ENCODE assay signal across 1 cellular context in genomic region chr3:15339786-15340215, GRCh38.
TF ChIP-seq lines count a peak whose summit lies in the region.

No MANE protein-coding gene starts in this region.

TF ChIP-seq in K562, 482 proteins besides CTCF, POLR2A, EP300 and RAD21 (continued from another document and continues in another):
- TF ChIP-seq ZBTB34 (CRISPR knock-in tag; IDR thresholded peaks at IDR 0.05) (no peak), KAT2B (IDR thresholded peaks at IDR 0.05; ENCODE audit: low read depth, low read length) (no peak), MNT (conservative IDR thresholded peaks at IDR 0.05) (0 out of 4 replicates have a peak, but pooled peaks of 1 of the 2 experiments have one; percentile 23), ZNF696 (CRISPR knock-in tag; conservative IDR thresholded peaks at IDR 0.05) (no peak), ETV1 (tag; conservative IDR thresholded peaks at IDR 0.05; ENCODE audit: low read depth) (peak; percentile 33; the same call in 1 of the 2 replicates), SP2 (IDR thresholded peaks at IDR 0.05; ENCODE audit: extremely low read depth, low read depth, low read length, poor library complexity, severe bottlenecking) (no peak), MTA1 (IDR thresholded peaks at IDR 0.05; ENCODE audit: borderline replicate concordance) (peak; percentile 72; the same call in 1 of the 2 replicates), MYBL2 (IDR thresholded peaks at IDR 0.05; ENCODE audit: low read depth) (no peak), MYBL2 (CRISPR knock-in tag; IDR thresholded peaks at IDR 0.05; ENCODE audit: borderline replicate concordance) (no peak), GTF2B (IDR thresholded peaks at IDR 0.05; ENCODE audit: extremely low read depth, insufficient read length) (no peak), ELF4 (CRISPR knock-in tag; IDR thresholded peaks at IDR 0.05) (no peak), RBM17 (IDR thresholded peaks at IDR 0.05; ENCODE audit: borderline replicate concordance, low read depth, low read length) (no peak), YBX1 (IDR thresholded peaks at IDR 0.05) (no peak), ZNF318 (IDR thresholded peaks at IDR 0.05; ENCODE audit: borderline replicate concordance in 1 of 2, low read depth in 1 of 2) (no peak), FOXM1 (IDR thresholded peaks at IDR 0.05; ENCODE audit: low read depth) (no peak), FOXM1 (CRISPR knock-in tag; IDR thresholded peaks at IDR 0.05; ENCODE audit: low read depth) (no peak), ZNF707 (CRISPR knock-in tag; conservative IDR thresholded peaks at IDR 0.05) (no peak), RBFOX2 (IDR thresholded peaks at IDR 0.05; ENCODE audit: low read depth, low read length) (no peak), ZNF146 (CRISPR knock-in tag; IDR thresholded peaks at IDR 0.05; ENCODE audit: unreplicated experiment) (no peak), FOXA1 (IDR thresholded peaks at IDR 0.05; ENCODE audit: borderline replicate concordance) (no peak), KLF1 (tag; IDR thresholded peaks at IDR 0.05) (no peak), CHD2 (IDR thresholded peaks at IDR 0.05; ENCODE audit: low read depth, low read length) (no peak), CCAR2 (IDR thresholded peaks at IDR 0.05; ENCODE audit: low read depth, low read length) (no peak), MBD1 (CRISPR knock-in tag; IDR thresholded peaks at IDR 0.05) (no peak), SIN3A (IDR thresholded peaks at IDR 0.05; ENCODE audit: borderline replicate concordance in 2 of 2, control insufficient read depth in 1 of 2, low read depth in 2 of 2, low read length in 2 of 2) (no peak), SRSF7 (optimal IDR thresholded peaks at IDR 0.05; ENCODE audit: low read depth, low read length) (no peak), THAP12 (CRISPR knock-in tag; IDR thresholded peaks at IDR 0.05) (no peak), U2AF2 (optimal IDR thresholded peaks at IDR 0.05; ENCODE audit: low read depth, low read length) (no peak), ZNF609 (CRISPR knock-in tag; IDR thresholded peaks at IDR 0.05; ENCODE audit: borderline replicate concordance) (no peak), ZNF140 (CRISPR knock-in tag; IDR thresholded peaks at IDR 0.05) (no peak), NFATC3 (IDR thresholded peaks at IDR 0.05) (no peak), HMGXB4 (CRISPR knock-in tag; IDR thresholded peaks at IDR 0.05) (no peak), ZSCAN32 (CRISPR knock-in tag; IDR thresholded peaks at IDR 0.05) (no peak), ZNF384 (IDR thresholded peaks at IDR 0.05; ENCODE audit: low read depth, low read length) (no peak), ZNF143 (CRISPR knock-in tag; IDR thresholded peaks at IDR 0.05) (no peak), CBFA2T3 (IDR thresholded peaks at IDR 0.05) (peak; percentile 56), MCM7 (IDR thresholded peaks at IDR 0.05) (no peak), ZNF121 (CRISPR knock-in tag; conservative IDR thresholded peaks at IDR 0.05) (no peak), STAG1 (CRISPR knock-in tag; IDR thresholded peaks at IDR 0.05; ENCODE audit: borderline replicate concordance) (no peak)
